9 cellular contexts compared by ENCODE assay signal in the genomic region with DNA sequence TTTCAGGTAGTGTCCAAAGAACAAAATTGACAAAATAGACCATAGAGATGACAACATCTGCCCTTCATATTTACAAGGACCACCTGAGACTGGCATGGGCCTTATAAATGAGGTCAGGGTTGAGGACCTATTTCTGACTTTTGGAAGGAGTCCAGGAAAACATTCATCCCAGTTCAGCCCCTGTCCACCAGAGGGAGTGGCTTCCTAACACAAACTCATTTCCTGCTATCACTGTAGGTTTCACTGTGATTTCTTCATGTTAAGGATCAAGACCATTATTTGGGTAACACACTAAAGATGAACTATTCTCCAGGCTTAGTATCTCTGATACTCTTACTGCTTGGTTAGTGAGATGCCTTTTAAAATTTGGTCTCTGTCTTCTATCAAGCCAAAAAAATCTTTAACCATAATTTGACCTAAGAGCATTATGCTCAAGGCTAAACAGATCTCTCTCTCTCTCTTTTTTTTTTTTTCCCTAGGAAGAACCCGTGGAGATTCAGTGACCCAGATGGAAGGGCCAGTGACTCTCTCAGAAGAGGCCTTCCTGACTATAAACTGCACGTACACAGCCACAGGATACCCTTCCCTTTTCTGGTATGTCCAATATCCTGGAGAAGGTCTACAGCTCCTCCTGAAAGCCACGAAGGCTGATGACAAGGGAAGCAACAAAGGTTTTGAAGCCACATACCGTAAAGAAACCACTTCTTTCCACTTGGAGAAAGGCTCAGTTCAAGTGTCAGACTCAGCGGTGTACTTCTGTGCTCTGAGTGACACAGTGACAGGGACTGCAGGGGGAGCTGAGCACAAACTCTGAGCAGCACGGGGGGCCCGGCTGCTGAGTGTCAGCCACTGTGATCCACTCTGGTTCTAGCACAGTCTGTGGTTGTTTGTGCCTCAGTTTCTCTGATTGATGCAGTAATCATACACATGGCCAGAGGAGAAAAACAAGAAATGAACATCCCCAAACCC.
DNase-seq lines count a peak whose midpoint lies in the region; ATAC-seq and TF ChIP-seq lines count a peak whose summit lies in the region.
"Had no signal": no experiment of that assay in that cellular context is flagged by ENCODE, and none has a peak within 500 bp of the region (broad histone marks: within the 10 kb centered on the region; RNA-seq: fewer than 3 reads in every experiment).

No MANE protein-coding gene starts in this region.

- no peak overlapping the region for H2BK120ac ChIP-seq in IMR-90 (ENCODE audit: low read depth, low read length)

- H2BK20ac ChIP-seq in IMR-90 (ENCODE audit: low read depth, low read length) = no peak overlapping the region

- no peak overlapping the region for H2BK5ac ChIP-seq in IMR-90 (ENCODE audit: low read depth, low read length, poor library complexity, severe bottlenecking)

- H3K4me1 ChIP-seq in IMR-90 (ENCODE audit: control insufficient read depth, insufficient read depth, low read length) (no peaks in the 10 kb centered on the region), thymus (ENCODE audit: control insufficient read depth, insufficient read depth, low read length) (peaks cover 4% of the 10 kb centered on the region)

- no peak for ATAC-seq in IMR-90 (ENCODE audit: low read depth)
- no peak for ATAC-seq in GM21717 (IDR thresholded peaks at IDR 0.05; ENCODE audit: unreplicated experiment)
- no peak for ATAC-seq in HG03175 (IDR thresholded peaks at IDR 0.05; ENCODE audit: unreplicated experiment)

- no peak overlapping the region for H4K5ac ChIP-seq in IMR-90 (ENCODE audit: low read depth, low read length)

- 0% methylated on average over 2 of the region's 7 CpGs; no CpG with 5 or more reads in 1 of the 2 experiments for WGBS in IMR-90 (ENCODE audit: extremely low coverage in 2 of 2, insufficient read length in 1 of 2), 2 experiments
- 56% methylated on average over 7 of the region's 7 CpGs for WGBS in thymus

- H3K9me3 ChIP-seq in IMR-90 (ENCODE audit: control insufficient read depth, insufficient read depth, low read length) = no peaks in the 10 kb centered on the region
- no peaks in the 10 kb centered on the region for H3K9me3 ChIP-seq in thymus (ENCODE audit: control insufficient read depth)

- H2AFZ ChIP-seq in IMR-90 (replicated peaks; ENCODE audit: low read length, poor library complexity) = no peak overlapping the region

- H4K91ac ChIP-seq in IMR-90 (ENCODE audit: insufficient read depth, low read depth, low read length) = no peak overlapping the region

- no peak overlapping the region for H3K4ac ChIP-seq in IMR-90 (ENCODE audit: low read depth, low read length)

- no peak overlapping the region for H3K56ac ChIP-seq in IMR-90 (ENCODE audit: extremely low read depth, insufficient read depth, low read length)

- H3K27me3 Mint-ChIP-seq in Calu3 (ENCODE audit: unreplicated experiment) = peaks cover 34% of the 10 kb centered on the region

- H3K14ac ChIP-seq in IMR-90 (replicated peaks; ENCODE audit: low read depth, low read length) = no peak overlapping the region

- no peak overlapping the region for H3K27ac ChIP-seq in IMR-90 (ENCODE audit: insufficient read depth, low read length)
- H3K27ac ChIP-seq in thymus (ENCODE audit: low read depth) = peak overlapping the region; percentile 19

- intact Hi-C loops in Calu3 (cut with micrococcal nuclease; ENCODE audit: unreplicated experiment) = loop anchor here (5.0 kb wide), 1 partner anchor 36 kb away; no protein-coding TSS in a partner anchor
- intact Hi-C loops in IMR-90 (cut with micrococcal nuclease) = no loop called here

- H3K23ac ChIP-seq in IMR-90 (ENCODE audit: low read depth, low read length) = no peak overlapping the region

- H2BK15ac ChIP-seq in IMR-90 (ENCODE audit: low read depth, low read length) = no peak overlapping the region

- H3K18ac ChIP-seq in IMR-90 (ENCODE audit: low read depth, low read length) = no peak overlapping the region

- no peak for TF ChIP-seq RAD21 in IMR-90 (IDR thresholded peaks at IDR 0.05; ENCODE audit: low read length)

- H3K79me1 ChIP-seq in IMR-90 (ENCODE audit: low read depth in 1 of 2, low read length in 2 of 2) = no peaks in the 10 kb centered on the region

- H2AK5ac ChIP-seq in IMR-90 (ENCODE audit: low read depth, low read length) = no peak overlapping the region

- CTCF ChIA-PET in Calu3 (lab: Charles Lee) (no interaction called here), IMR-90 (lab: Yijun Ruan, JAX) (no interaction called here)

- no peaks in the 10 kb centered on the region for H4K20me1 ChIP-seq in IMR-90 (ENCODE audit: insufficient read depth, low read length)

- H3K4me3 ChIP-seq in IMR-90 (ENCODE audit: insufficient read depth, low read depth, low read length) = no peak overlapping the region
- H3K4me3 ChIP-seq in foreskin fibroblast (ENCODE audit: low read depth in 1 of 2, low read length in 2 of 2) = no peak overlapping the region
- H3K4me3 ChIP-seq in thymus (ENCODE audit: low read length) = peak overlapping the region; percentile 26
- H3K4me3 ChIP-seq: lung had no signal

- H3K36me3 ChIP-seq in IMR-90 (ENCODE audit: control insufficient read depth, insufficient read depth, low read length) (no peaks in the 10 kb centered on the region), thymus (ENCODE audit: control insufficient read depth, insufficient read depth) (no peaks in the 10 kb centered on the region)

- H3K4me3 Mint-ChIP-seq in Calu3 (ENCODE audit: low read depth, unreplicated experiment) = no peak overlapping the region

- TF ChIP-seq POLR2A in IMR-90 (IDR thresholded peaks at IDR 0.05; ENCODE audit: low read depth, low read length) = no peak

- POLR2A ChIA-PET in IMR-90 (lab: Charles Lee; ENCODE audit: unreplicated experiment) = interaction anchor here (0.6 kb wide), 1 partner anchor 37 kb away, joined by 3 read pairs; no protein-coding TSS in a partner anchor

- H2AK9ac ChIP-seq in IMR-90 (replicated peaks; ENCODE audit: low read depth, low read length, poor library complexity) = no peak overlapping the region

- no peaks in the 10 kb centered on the region for H3K9me3 Mint-ChIP-seq in Calu3 (ENCODE audit: low read depth, unreplicated experiment)

- no peaks in the 10 kb centered on the region for H3K36me3 Mint-ChIP-seq in Calu3 (ENCODE audit: insufficient read depth, unreplicated experiment)

- H3K4me1 Mint-ChIP-seq in Calu3 (ENCODE audit: low read depth, unreplicated experiment) = peaks cover 8% of the 10 kb centered on the region

- DNase-seq in Calu3 (peak; percentile 43), IMR-90 (peak; percentile 2), foreskin fibroblast (peak in 1 of 2 donors; percentile 0), GM20000 (ENCODE audit: low spot score) (no peak)
- peak; percentile 13 to 18 for DNase-seq in activated CD4-positive, alpha-beta T cell treated with anti-CD3 and anti-CD28 coated beads, Interleukin-2, amount 50 U/mL, for 4 hours

- H3K27me3 ChIP-seq in IMR-90 (ENCODE audit: control insufficient read depth, insufficient read depth, low read length) (no peaks in the 10 kb centered on the region), thymus (ENCODE audit: control insufficient read depth, insufficient read depth) (no peaks in the 10 kb centered on the region)

- no peak overlapping the region for H3K27ac Mint-ChIP-seq in Calu3 (ENCODE audit: unreplicated experiment)

- H4K8ac ChIP-seq in IMR-90 (ENCODE audit: low read depth in 2 of 2, low read length in 2 of 2) = no peak overlapping the region

- dilution Hi-C loops in IMR-90 (cut with HindIII; ENCODE audit: low sequenced_read_pairs, unreplicated experiment) = no loop called here

- no TSS peak for BruUV-seq in Calu3 (replicated peaks; lab: Mats Ljungman, UMichigan)
- BruUV-seq in IMR-90 (replicated peaks; lab: Mats Ljungman, UMichigan) = no TSS peak

- H3K4me2 ChIP-seq in IMR-90 (ENCODE audit: low read depth, low read length) = no peak overlapping the region

- peak; percentile 49 for TF ChIP-seq CTCF in Calu3 (IDR thresholded peaks at IDR 0.05; ENCODE audit: unreplicated experiment)
- TF ChIP-seq CTCF in IMR-90 (conservative IDR thresholded peaks at IDR 0.05; ENCODE audit: low read depth, low read length) = peak; percentile 35
- peak; percentile 19 for TF ChIP-seq CTCF in foreskin fibroblast (IDR thresholded peaks at IDR 0.05; ENCODE audit: low read depth, low read length)
- TF ChIP-seq CTCF in GM20000 (IDR thresholded peaks at IDR 0.05; ENCODE audit: extremely low read depth, missing control alignments) = no peak

- H3K9ac ChIP-seq in IMR-90 (ENCODE audit: low read depth, low read length) = no peak overlapping the region

- in situ Hi-C loops in IMR-90 (cut with MboI; ENCODE audit: low sequenced_read_pairs) = no loop called here

- no peaks in the 10 kb centered on the region for H3K9me1 ChIP-seq in IMR-90 (ENCODE audit: insufficient read depth, low read length)

TF ChIP-seq in IMR-90, 13 proteins besides CTCF, POLR2A, EP300 and RAD21:
- TF ChIP-seq RCOR1 (IDR thresholded peaks at IDR 0.05; ENCODE audit: insufficient replicate concordance, low read length) (no peak), MAZ (IDR thresholded peaks at IDR 0.05; ENCODE audit: borderline replicate concordance, low read depth, low read length) (no peak), CHD1 (IDR thresholded peaks at IDR 0.05; ENCODE audit: low read depth, low read length) (no peak), MAFK (IDR thresholded peaks at IDR 0.05; ENCODE audit: low read depth, low read length) (no peak)
- TF ChIP-seq, protein P1, sequence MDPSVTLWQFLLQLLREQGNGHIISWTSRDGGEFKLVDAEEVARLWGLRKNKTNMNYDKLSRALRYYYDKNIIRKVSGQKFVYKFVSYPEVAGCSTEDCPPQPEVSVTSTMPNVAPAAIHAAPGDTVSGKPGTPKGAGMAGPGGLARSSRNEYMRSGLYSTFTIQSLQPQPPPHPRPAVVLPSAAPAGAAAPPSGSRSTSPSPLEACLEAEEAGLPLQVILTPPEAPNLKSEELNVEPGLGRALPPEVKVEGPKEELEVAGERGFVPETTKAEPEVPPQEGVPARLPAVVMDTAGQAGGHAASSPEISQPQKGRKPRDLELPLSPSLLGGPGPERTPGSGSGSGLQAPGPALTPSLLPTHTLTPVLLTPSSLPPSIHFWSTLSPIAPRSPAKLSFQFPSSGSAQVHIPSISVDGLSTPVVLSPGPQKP (IDR thresholded peaks at IDR 0.05; ENCODE audit: borderline replicate concordance, low read depth, low read length) = no peak
